In genomic region chr10:132162590-132163277, GRCh38 we compare ENCODE assay signal across 12 cellular contexts. TPM values are rescaled to one million over a fixed set of nuclear protein-coding genes. Genes with fewer than 3 reads are reported as not detected.
DNase-seq lines count a peak whose midpoint lies in the region; ATAC-seq and TF ChIP-seq lines count a peak whose summit lies in the region.
"Had no signal": no experiment of that assay in that cellular context is flagged by ENCODE, and none has a peak within 500 bp of the region (broad histone marks: within the 10 kb centered on the region; RNA-seq: fewer than 3 reads in every experiment).

No MANE protein-coding gene starts in this region.

- 0 out of 2 replicates have a peak, but pooled peaks cover 3% of the 10 kb centered on the region for H3F3A ChIP-seq in Loucy (ENCODE audit: low read depth)

- H3K4me1 ChIP-seq in Loucy (ENCODE audit: insufficient read depth, low read length, poor library complexity, severe bottlenecking) (peaks cover 28% of the 10 kb centered on the region), colonic mucosa (no peaks in the 10 kb centered on the region)

- H3K79me2 ChIP-seq in Loucy (ENCODE audit: insufficient read depth, low read length) = no peaks in the 10 kb centered on the region

- TF ChIP-seq CTCF in Loucy (conservative IDR thresholded peaks at IDR 0.05; ENCODE audit: low read length) = no peak
- TF ChIP-seq CTCF in colonic mucosa (IDR thresholded peaks at IDR 0.05) = no peak
- no peak for TF ChIP-seq CTCF in natural killer cell (IDR thresholded peaks at IDR 0.05)

- H3K27me3 Mint-ChIP-seq in natural killer cell (ENCODE audit: low read depth in 2 of 2) = peaks cover 0 to 8% of the 10 kb centered on the region in 2 donors

- no peaks in the 10 kb centered on the region for H3K9me2 ChIP-seq in Loucy (replicated peaks; ENCODE audit: low read depth, low read length)

- H3K4me1 Mint-ChIP-seq in natural killer cell = peaks cover 17 to 41% of the 10 kb centered on the region in 2 donors

- H4K20me1 ChIP-seq in Loucy (ENCODE audit: insufficient read depth, low read length, poor library complexity, severe bottlenecking) = no peaks in the 10 kb centered on the region

- CTCF ChIA-PET in HEK293T (lab: Yijun Ruan, JAX) = no interaction called here

- peak overlapping the region; percentile 18 for H3K4me3 ChIP-seq in Loucy (ENCODE audit: low read length, poor library complexity, severe bottlenecking)
- no peak overlapping the region for H3K4me3 ChIP-seq in colonic mucosa
- H3K4me3 ChIP-seq: gastroesophageal sphincter, lung, suprapubic skin had no signal

- H3K9me3 Mint-ChIP-seq in natural killer cell = peaks cover 3 to 17% of the 10 kb centered on the region in 2 donors

- ATAC-seq in natural killer cell (no peak), GM18498 (IDR thresholded peaks at IDR 0.05; ENCODE audit: unreplicated experiment) (no peak)
- ATAC-seq: gastroesophageal sphincter had no signal

- POLR2A ChIA-PET in HEK293T (lab: Yijun Ruan, JAX) = no interaction called here

- H3K27me3 ChIP-seq in Loucy (ENCODE audit: insufficient read depth, low read length, poor library complexity, severe bottlenecking) (no peaks in the 10 kb centered on the region), colonic mucosa (no peaks in the 10 kb centered on the region)

- H3K9me3 ChIP-seq in Loucy (ENCODE audit: insufficient read depth, low read depth, low read length) (no peaks in the 10 kb centered on the region), colonic mucosa (no peaks in the 10 kb centered on the region)
- H3K9me3 ChIP-seq: gastroesophageal sphincter, suprapubic skin had no signal

- no peaks in the 10 kb centered on the region for H3K36me3 Mint-ChIP-seq in natural killer cell

- intact Hi-C loops in colonic mucosa (cut with DNase I) (no loop called here), natural killer cell (cut with micrococcal nuclease) (loop anchor here (10.0 kb wide), 1 partner anchor 292 kb away; no protein-coding TSS in a partner anchor)

- peak overlapping the region; percentile 59 for H3K4me2 ChIP-seq in Loucy (ENCODE audit: low read depth, low read length, poor library complexity, severe bottlenecking)

- H2AFZ ChIP-seq in Loucy (ENCODE audit: low read length) = no peak overlapping the region; the same call in 1 of the 2 replicates

- H3K4me3 Mint-ChIP-seq in natural killer cell = peak overlapping the region; percentile 86

- DNase-seq in DMS153 treated with DMSO at 0.1 percent for 48 hours (lab: John Stamatoyannopoulos, UW; ENCODE audit: unreplicated experiment) = peak; percentile 60
- peak; percentile 57 for DNase-seq in colonic mucosa
- no peak for DNase-seq in natural killer cell
- DNase-seq in NCI-H1092 treated with DMSO at 0.1 percent for 48 hours (lab: John Stamatoyannopoulos, UW) = no peak
- DNase-seq in HEK293T (ENCODE audit: extremely low spot score) = no peak
- no peak for DNase-seq in stimulated activated naive CD4-positive, alpha-beta T cell treated with Interleukin-2 at 50 U/mL for 16 hours (lab: John Stamatoyannopoulos, UW)

- no peak overlapping the region for H3K27ac ChIP-seq in colonic mucosa
- H3K27ac ChIP-seq: gastroesophageal sphincter, RWPE1, suprapubic skin had no signal

- H3K36me3 ChIP-seq in Loucy (ENCODE audit: insufficient read depth, low read length) (no peaks in the 10 kb centered on the region), colonic mucosa (no peaks in the 10 kb centered on the region)
- H3K36me3 ChIP-seq: suprapubic skin had no signal

- H3K9ac ChIP-seq in Loucy (ENCODE audit: low read depth, low read length, poor library complexity, severe bottlenecking) = peak overlapping the region; percentile 44
- no peak overlapping the region for H3K9ac ChIP-seq in colonic mucosa (ENCODE audit: low read depth in 2 of 2, low read length in 2 of 2)

- peak overlapping the region; percentile 92 to 97 for H3K27ac Mint-ChIP-seq in natural killer cell

TF ChIP-seq in HEK293T, 16 proteins besides CTCF, POLR2A, EP300 and RAD21:
- TF ChIP-seq FOXA1 (IDR thresholded peaks at IDR 0.05) (no peak), NFRKB (IDR thresholded peaks at IDR 0.05) (no peak), BHLHE40 (IDR thresholded peaks at IDR 0.05; ENCODE audit: borderline replicate concordance) (no peak), SP1 (IDR thresholded peaks at IDR 0.05) (no peak), CTBP1 (IDR thresholded peaks at IDR 0.05; ENCODE audit: borderline replicate concordance) (no peak), LEF1 (IDR thresholded peaks at IDR 0.05; ENCODE audit: borderline replicate concordance) (no peak), SUZ12 (IDR thresholded peaks at IDR 0.05) (no peak), ZNF384 (IDR thresholded peaks at IDR 0.05) (no peak), FOXM1 (IDR thresholded peaks at IDR 0.05; ENCODE audit: borderline replicate concordance) (no peak), ELF4 (IDR thresholded peaks at IDR 0.05) (no peak), L3MBTL2 (conservative IDR thresholded peaks at IDR 0.05) (no peak), FOXK2 (IDR thresholded peaks at IDR 0.05) (no peak), TARDBP (IDR thresholded peaks at IDR 0.05) (no peak), ARNT (IDR thresholded peaks at IDR 0.05) (no peak), PKNOX1 (IDR thresholded peaks at IDR 0.05) (no peak), HDGF (IDR thresholded peaks at IDR 0.05; ENCODE audit: borderline replicate concordance) (no peak)

RNA-seq across cellular contexts. Expression of gene DPYSL4, which starts 24.0 kb away (rescaled TPM):
- total RNA-seq in colonic mucosa = under 1 TPM; 0.27 to 0.44 TPM
- total RNA-seq in natural killer cell = 1 to 10 TPM in 2 of 3 donors, under 1 TPM in 1; 0.40 to 1.3 (median 1.0) TPM

Comparison
In these comparisons a context has a peak if more than half of its experiments do, and no peak if none do; other contexts are left out.
1. DNase-seq: peak in DMS153 treated with DMSO at 0.1 percent for 48 hours (single experiment) and colonic mucosa (single experiment); none in natural killer cell (single experiment), NCI-H1092 treated with DMSO at 0.1 percent for 48 hours (single experiment), HEK293T (single experiment) and stimulated activated naive CD4-positive, alpha-beta T cell treated with Interleukin-2 at 50 U/mL for 16 hours (single experiment).